12 cellular contexts compared by ENCODE assay signal in genomic region chr16:86931410-86931941, GRCh38.
DNase-seq lines count a peak whose midpoint lies in the region; ATAC-seq and TF ChIP-seq lines count a peak whose summit lies in the region.
"Had no signal": no experiment of that assay in that cellular context is flagged by ENCODE, and none has a peak within 500 bp of the region (broad histone marks: within the 10 kb centered on the region; RNA-seq: fewer than 3 reads in every experiment).

No MANE protein-coding gene starts in this region.

- H3K4me1 ChIP-seq in RWPE2 (ENCODE audit: insufficient read depth, poor library complexity, severe bottlenecking) (peaks cover 19% of the 10 kb centered on the region), neuronal stem cell (ENCODE audit: control insufficient read depth in 2 of 2, insufficient read depth in 1 of 2, low read depth in 1 of 2, low read length in 2 of 2) (peaks cover 0 to 9% of the 10 kb centered on the region in 2 donors)

- peak overlapping the region; percentile 54 for H2AK5ac ChIP-seq in neuronal stem cell (ENCODE audit: low read depth, low read length)

- H4K8ac ChIP-seq in neuronal stem cell (ENCODE audit: low read depth, low read length), result no peak overlapping the region

- H3K4me3 ChIP-seq in BJ (ENCODE audit: low read depth, low read length) (no peak overlapping the region), RWPE2 (ENCODE audit: severe bottlenecking) (no peak overlapping the region), fibroblast of mammary gland (ENCODE audit: control insufficient read depth, low read depth, low read length) (no peak overlapping the region), neuronal stem cell (ENCODE audit: low read length in 2 of 2) (no peak overlapping the region), lower leg skin (ENCODE audit: low read depth, poor library complexity, severe bottlenecking) (no peak overlapping the region)
- H3K4me3 ChIP-seq: skin epidermis had no signal

- peak overlapping the region; percentile 73 for H3K18ac ChIP-seq in neuronal stem cell (ENCODE audit: low read length)

- H3K14ac ChIP-seq in neuronal stem cell (ENCODE audit: low read length), result no peak overlapping the region

- H3K4me2 ChIP-seq in neuronal stem cell (ENCODE audit: insufficient read depth, low read length, poor library complexity, severe bottlenecking), result no peak overlapping the region

- no peaks in the 10 kb centered on the region for H3K9me3 ChIP-seq in RWPE2 (ENCODE audit: severe bottlenecking)
- peaks cover 0 to 6% of the 10 kb centered on the region in 2 donors for H3K9me3 ChIP-seq in neuronal stem cell (replicated peaks in 1 of 2; ENCODE audit: control insufficient read depth in 2 of 2, insufficient read depth in 1 of 2, low read depth in 1 of 2, low read length in 2 of 2)

- no peak overlapping the region for H2BK12ac ChIP-seq in neuronal stem cell (ENCODE audit: low read length)

- no peak overlapping the region for H3K9ac ChIP-seq in neuronal stem cell (ENCODE audit: low read depth, low read length, poor library complexity)

- DNase-seq in BJ (ENCODE audit: low read depth), result peak; percentile 52
- DNase-seq in RWPE2 (ENCODE audit: low spot score), result no peak
- DNase-seq in fibroblast of mammary gland (ENCODE audit: low read depth), result peak; percentile 75
- DNase-seq in neuronal stem cell (ENCODE audit: low spot score), result no peak
- no peak for DNase-seq in NCI-H146 (lab: John Stamatoyannopoulos, UW)
- DNase-seq in DMS153 treated with DMSO at 0.1 percent for 48 hours (lab: John Stamatoyannopoulos, UW; ENCODE audit: unreplicated experiment), result no peak
- DNase-seq in germinal center (ENCODE audit: low spot score), result no peak
- no peak for DNase-seq in lower leg skin (ENCODE audit: low spot score in 2 of 2)
- DNase-seq: amniotic stem cell, Calu3 had no signal

- intact Hi-C loops in lower leg skin (cut with DNase I; ENCODE audit: low total_unique reads), result no loop called here

- H3K27me3 ChIP-seq in BJ (ENCODE audit: control insufficient read depth, insufficient read depth, low read length), result peaks cover 27% of the 10 kb centered on the region
- H3K27me3 ChIP-seq in RWPE2 (ENCODE audit: insufficient read depth, poor library complexity, severe bottlenecking), result no peaks in the 10 kb centered on the region
- H3K27me3 ChIP-seq in neuronal stem cell (ENCODE audit: control insufficient read depth in 3 of 3, insufficient read depth in 3 of 3, low read depth in 1 of 3, low read length in 3 of 3), result no peaks in the 10 kb centered on the region

- no CpG with 5 or more reads among the region's 26 CpGs for WGBS in neuronal stem cell (ENCODE audit: extremely low coverage in 2 of 2, insufficient read length in 2 of 2, insufficient replicate concordance in 1 of 2), 2 donors
- WGBS in lower leg skin, 2 donors, result 32 to 40% methylated on average over 26 of the region's 26 CpGs

- no peak for TF ChIP-seq CTCF in BJ (IDR thresholded peaks at IDR 0.05; ENCODE audit: insufficient read depth, low read depth, low read length)
- TF ChIP-seq CTCF in RWPE2 (IDR thresholded peaks at IDR 0.05; ENCODE audit: poor library complexity, severe bottlenecking), result no peak
- no peak for TF ChIP-seq CTCF in fibroblast of mammary gland (conservative IDR thresholded peaks at IDR 0.05; ENCODE audit: control insufficient read depth, insufficient read depth, low read depth, low read length)
- no peak for TF ChIP-seq CTCF in lower leg skin (IDR thresholded peaks at IDR 0.05)

- peak overlapping the region; percentile 86 for H2BK15ac ChIP-seq in neuronal stem cell (ENCODE audit: low read length)

- no peak for ATAC-seq in RWPE2 (ENCODE audit: low read depth)
- ATAC-seq: activated CD4-positive, CD25-positive, alpha-beta regulatory T cell treated with anti-CD3 and anti-CD28 coated beads, Interleukin-2, amount 50 U/mL, for 24 hours had no signal

- POLR2A ChIA-PET in BJ (lab: Charles Lee), result no interaction called here

- no peak overlapping the region for H2BK120ac ChIP-seq in neuronal stem cell (ENCODE audit: low read depth, low read length)

- H2AFZ ChIP-seq in neuronal stem cell (ENCODE audit: low read length), result no peak overlapping the region

- H3K79me1 ChIP-seq in neuronal stem cell (ENCODE audit: low read depth, low read length), result no peaks in the 10 kb centered on the region

- TF ChIP-seq POLR2A in lower leg skin (IDR thresholded peaks at IDR 0.05), result no peak

- no peak overlapping the region for H3K4ac ChIP-seq in neuronal stem cell (ENCODE audit: low read length)

- no peak overlapping the region for H3K23ac ChIP-seq in neuronal stem cell (ENCODE audit: low read depth, low read length, poor library complexity)

- CTCF ChIA-PET in BJ (lab: Yijun Ruan, JAX), result no interaction called here

- no peak overlapping the region for H2BK5ac ChIP-seq in neuronal stem cell (ENCODE audit: low read length)

- H3K36me3 ChIP-seq in BJ (ENCODE audit: control insufficient read depth, insufficient read depth, low read length), result no peaks in the 10 kb centered on the region
- no peaks in the 10 kb centered on the region for H3K36me3 ChIP-seq in RWPE2 (ENCODE audit: low read depth)
- no peaks in the 10 kb centered on the region for H3K36me3 ChIP-seq in neuronal stem cell (replicated peaks in 1 of 2; ENCODE audit: control insufficient read depth in 2 of 2, insufficient read depth in 2 of 2, low read length in 2 of 2)

- H4K91ac ChIP-seq in neuronal stem cell (ENCODE audit: low read depth, low read length, poor library complexity), result no peak overlapping the region

- peak overlapping the region; percentile 84 for H3K27ac ChIP-seq in RWPE2 (ENCODE audit: poor library complexity, severe bottlenecking)
- no peak overlapping the region for H3K27ac ChIP-seq in neuronal stem cell (replicated peaks; ENCODE audit: low read length)

Comparison
In these comparisons a context has a peak if more than half of its experiments do, and no peak if none do; other contexts are left out.
1. DNase-seq: peak in BJ (single experiment) and fibroblast of mammary gland (single experiment); none in RWPE2 (single experiment), neuronal stem cell (single experiment), NCI-H146 (single experiment), DMS153 treated with DMSO at 0.1 percent for 48 hours (single experiment), germinal center (single experiment) and lower leg skin (0 of 2).